Comparison of ENCODE assay signal across 2 cellular contexts in genomic region chr15:44370830-44371229, GRCh38.
TF ChIP-seq lines count a peak whose summit lies in the region.

No MANE protein-coding gene starts in this region.

TF ChIP-seq in GM23338, 12 proteins besides CTCF, POLR2A, EP300 and RAD21:
- no peak for TF ChIP-seq ETS1 (IDR thresholded peaks at IDR 0.05)
- no peak for TF ChIP-seq ZNF462 (CRISPR knock-in tag; IDR thresholded peaks at IDR 0.05)

TF ChIP-seq in H1, 55 proteins besides CTCF, POLR2A, EP300 and RAD21:
- TF ChIP-seq EGR1 (IDR thresholded peaks at IDR 0.05; ENCODE audit: borderline replicate concordance, low read depth, low read length) (no peak), TBP (IDR thresholded peaks at IDR 0.05; ENCODE audit: low read depth, low read length) (no peak), CHD7 (IDR thresholded peaks at IDR 0.05; ENCODE audit: insufficient replicate concordance, low read length) (no peak), CEBPB (IDR thresholded peaks at IDR 0.05; ENCODE audit: low read depth, low read length) (no peak), HDAC6 (IDR thresholded peaks at IDR 0.05; ENCODE audit: low read depth, low read length) (no peak), NRF1 (IDR thresholded peaks at IDR 0.05; ENCODE audit: low read depth, low read length) (no peak), NANOG (IDR thresholded peaks at IDR 0.05; ENCODE audit: insufficient read depth, low read depth, low read length, poor library complexity, severe bottlenecking) (no peak), CREB1 (IDR thresholded peaks at IDR 0.05) (no peak), SP1 (IDR thresholded peaks at IDR 0.05; ENCODE audit: low read depth, low read length) (no peak), TEAD4 (IDR thresholded peaks at IDR 0.05; ENCODE audit: low read depth, low read length) (no peak), GTF2F1 (IDR thresholded peaks at IDR 0.05; ENCODE audit: borderline replicate concordance, low read depth, low read length) (no peak), ASH2L (IDR thresholded peaks at IDR 0.05; ENCODE audit: low read length) (no peak), SP4 (IDR thresholded peaks at IDR 0.05; ENCODE audit: low read length) (no peak), PHF8 (conservative IDR thresholded peaks at IDR 0.05; ENCODE audit: low read depth, low read length) (no peak), SAP30 (IDR thresholded peaks at IDR 0.05; ENCODE audit: insufficient read depth, insufficient replicate concordance, low read length) (no peak), KDM5A (IDR thresholded peaks at IDR 0.05; ENCODE audit: low read length) (no peak)
- TF ChIP-seq, protein P1, sequence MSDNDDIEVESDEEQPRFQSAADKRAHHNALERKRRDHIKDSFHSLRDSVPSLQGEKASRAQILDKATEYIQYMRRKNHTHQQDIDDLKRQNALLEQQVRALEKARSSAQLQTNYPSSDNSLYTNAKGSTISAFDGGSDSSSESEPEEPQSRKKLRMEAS (IDR thresholded peaks at IDR 0.05), result no peak
- TF ChIP-seq, protein P2, sequence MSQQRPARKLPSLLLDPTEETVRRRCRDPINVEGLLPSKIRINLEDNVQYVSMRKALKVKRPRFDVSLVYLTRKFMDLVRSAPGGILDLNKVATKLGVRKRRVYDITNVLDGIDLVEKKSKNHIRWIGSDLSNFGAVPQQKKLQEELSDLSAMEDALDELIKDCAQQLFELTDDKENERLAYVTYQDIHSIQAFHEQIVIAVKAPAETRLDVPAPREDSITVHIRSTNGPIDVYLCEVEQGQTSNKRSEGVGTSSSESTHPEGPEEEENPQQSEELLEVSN (IDR thresholded peaks at IDR 0.05), result no peak
- TF ChIP-seq, protein P3, sequence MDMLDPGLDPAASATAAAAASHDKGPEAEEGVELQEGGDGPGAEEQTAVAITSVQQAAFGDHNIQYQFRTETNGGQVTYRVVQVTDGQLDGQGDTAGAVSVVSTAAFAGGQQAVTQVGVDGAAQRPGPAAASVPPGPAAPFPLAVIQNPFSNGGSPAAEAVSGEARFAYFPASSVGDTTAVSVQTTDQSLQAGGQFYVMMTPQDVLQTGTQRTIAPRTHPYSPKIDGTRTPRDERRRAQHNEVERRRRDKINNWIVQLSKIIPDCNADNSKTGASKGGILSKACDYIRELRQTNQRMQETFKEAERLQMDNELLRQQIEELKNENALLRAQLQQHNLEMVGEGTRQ (IDR thresholded peaks at IDR 0.05; ENCODE audit: low read length), result no peak
